In the genomic region with DNA sequence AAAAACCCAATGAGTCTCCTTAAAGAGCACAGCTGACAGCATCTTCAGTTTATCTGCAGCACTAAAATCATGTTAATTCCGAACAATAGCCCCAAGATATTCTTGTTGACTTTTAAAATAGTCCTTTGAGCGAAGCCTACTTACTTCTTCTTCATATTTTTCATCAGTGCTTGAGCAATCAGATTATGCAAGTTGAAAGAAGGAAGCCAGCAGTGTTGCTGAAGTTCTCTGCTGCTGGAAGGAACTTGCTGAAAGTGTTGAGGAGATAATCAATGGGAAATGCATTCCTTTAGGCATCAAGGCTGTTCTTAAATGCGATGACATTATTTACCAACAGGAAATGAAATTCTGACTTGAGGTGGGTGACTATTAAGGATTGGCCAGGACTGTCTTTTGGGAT, we compare ENCODE assay signal across 22 cellular contexts.
"Had no signal": no experiment of that assay in that cellular context is flagged by ENCODE, and none has a peak within 500 bp of the region (broad histone marks: within the 10 kb centered on the region; RNA-seq: fewer than 3 reads in every experiment).

No MANE protein-coding gene starts in this region.

- H3K27ac ChIP-seq: breast epithelium, esophagus muscularis mucosa, heart right ventricle, ovary, right lobe of liver, testis, transverse colon, VCaP had no signal

- H3K36me3 Mint-ChIP-seq: activated CD4-positive, alpha-beta memory T cell treated with anti-CD3 and anti-CD28 coated beads for 36 hours; activated naive CD4-positive, alpha-beta T cell treated with anti-CD3 and anti-CD28 coated beads, Interleukin-2, amount 50 U/mL, for 24 hours; mesothelial cell of epicardium had no signal

- H3K36me3 ChIP-seq: breast epithelium, esophagus muscularis mucosa, heart right ventricle, ovary, right lobe of liver, transverse colon had no signal

- H3K4me1 Mint-ChIP-seq: activated naive CD4-positive, alpha-beta T cell treated with anti-CD3 and anti-CD28 coated beads, Interleukin-2, amount 50 U/mL, for 24 hours; activated naive CD8-positive, alpha-beta T cell treated with anti-CD3 and anti-CD28 coated beads, Interleukin-2, amount 50 U/mL, for 24 hours; mesothelial cell of epicardium; naive B cell had no signal

- DNase-seq: activated CD4-positive, alpha-beta memory T cell treated with anti-CD3 and anti-CD28 coated beads for 36 hours; activated CD4-positive, alpha-beta T cell treated with anti-CD3 and anti-CD28 coated beads for 48 hours; activated CD8-positive, alpha-beta memory T cell treated with anti-CD3 and anti-CD28 coated beads, Interleukin-2, amount 50 U/mL, for 48 hours; activated naive CD8-positive, alpha-beta T cell treated with anti-CD3 and anti-CD28 coated beads, Interleukin-2, amount 50 U/mL, for 24 hours; activated T-cell treated with anti-CD3 and anti-CD28 coated beads, Interleukin-2, amount 50 U/mL, for 24 hours; central memory CD4-positive, alpha-beta T cell; foreskin melanocyte; heart right ventricle; naive B cell; nephron progenitor cell; ovary; right lobe of liver; stimulated activated CD4-positive, alpha-beta T cell treated with anti-CD3 and anti-CD28 coated beads, Interleukin-2, amount 100 ng/mL, for 48 hours; stimulated activated naive CD4-positive, alpha-beta T cell treated with Interleukin-2 at 50 U/mL for 16 hours; testis; transverse colon had no signal

- H3K27ac Mint-ChIP-seq: activated CD4-positive, alpha-beta memory T cell treated with anti-CD3 and anti-CD28 coated beads for 36 hours; activated naive CD4-positive, alpha-beta T cell treated with anti-CD3 and anti-CD28 coated beads, Interleukin-2, amount 50 U/mL, for 24 hours; activated naive CD8-positive, alpha-beta T cell treated with anti-CD3 and anti-CD28 coated beads, Interleukin-2, amount 50 U/mL, for 24 hours; activated T-cell treated with anti-CD3 and anti-CD28 coated beads, Interleukin-2, amount 50 U/mL, for 24 hours; mesothelial cell of epicardium; naive B cell; nephron progenitor cell; progenitor cell of endocrine pancreas had no signal

- H3K9me3 ChIP-seq: breast epithelium, esophagus muscularis mucosa, ovary, right lobe of liver, testis, transverse colon had no signal

- H3K4me3 Mint-ChIP-seq: activated CD4-positive, alpha-beta memory T cell treated with anti-CD3 and anti-CD28 coated beads for 36 hours; activated naive CD4-positive, alpha-beta T cell treated with anti-CD3 and anti-CD28 coated beads, Interleukin-2, amount 50 U/mL, for 24 hours; activated naive CD8-positive, alpha-beta T cell treated with anti-CD3 and anti-CD28 coated beads, Interleukin-2, amount 50 U/mL, for 24 hours; activated T-cell treated with anti-CD3 and anti-CD28 coated beads, Interleukin-2, amount 50 U/mL, for 24 hours; mesothelial cell of epicardium; naive B cell; nephron progenitor cell had no signal

- H3K4me1 ChIP-seq: breast epithelium, esophagus muscularis mucosa, heart right ventricle, right lobe of liver, testis, transverse colon had no signal

- H3K4me3 ChIP-seq: breast epithelium, esophagus muscularis mucosa, heart right ventricle, ovary, right lobe of liver, testis, transverse colon had no signal

- H3K9me3 Mint-ChIP-seq: activated CD4-positive, alpha-beta memory T cell treated with anti-CD3 and anti-CD28 coated beads for 36 hours; activated naive CD4-positive, alpha-beta T cell treated with anti-CD3 and anti-CD28 coated beads, Interleukin-2, amount 50 U/mL, for 24 hours; activated naive CD8-positive, alpha-beta T cell treated with anti-CD3 and anti-CD28 coated beads, Interleukin-2, amount 50 U/mL, for 24 hours; activated T-cell treated with anti-CD3 and anti-CD28 coated beads, Interleukin-2, amount 50 U/mL, for 24 hours had no signal

- H3K27me3 ChIP-seq: breast epithelium, esophagus muscularis mucosa, ovary, right lobe of liver, testis, transverse colon had no signal

- ATAC-seq: activated naive CD8-positive, alpha-beta T cell treated with anti-CD3 and anti-CD28 coated beads, Interleukin-2, amount 50 U/mL, for 24 hours; heart right ventricle; right lobe of liver had no signal
